Comparison of ENCODE assay signal across 20 cellular contexts in genomic region chr9:129457325-129457779, GRCh38.
A peak's percentile ranks its signal among the peaks of the same experiment; 100 is the strongest.
DNase-seq lines count a peak whose midpoint lies in the region; ATAC-seq and TF ChIP-seq lines count a peak whose summit lies in the region.
"Had no signal": no experiment of that assay in that cellular context is flagged by ENCODE, and none has a peak within 500 bp of the region (broad histone marks: within the 10 kb centered on the region; RNA-seq: fewer than 3 reads in every experiment).

No MANE protein-coding gene starts in this region.

- H3K4me1 ChIP-seq in OCI-LY1 (ENCODE audit: insufficient read depth, low read length, severe bottlenecking): peaks cover 36% of the 10 kb centered on the region
- H3K4me1 ChIP-seq in effector memory CD4-positive, alpha-beta T cell (ENCODE audit: control insufficient read depth, insufficient read depth, low read length, poor library complexity, severe bottlenecking): peaks cover 38% of the 10 kb centered on the region
- peaks cover 42% of the 10 kb centered on the region for H3K4me1 ChIP-seq in stomach smooth muscle (ENCODE audit: control insufficient read depth, insufficient read depth, low read length)

- peaks cover 2% of the 10 kb centered on the region for H3K27me3 Mint-ChIP-seq in activated CD4-positive, alpha-beta T cell treated with anti-CD3 and anti-CD28 coated beads, Interleukin-2, amount 10 ng/mL, durations not matched to agents 24 days and 14 days

- no peaks in the 10 kb centered on the region for H4K20me1 ChIP-seq in OCI-LY1 (ENCODE audit: insufficient read depth, low read length)

- no peaks in the 10 kb centered on the region for H3K27me3 ChIP-seq in OCI-LY1 (ENCODE audit: insufficient read depth, low read length)
- H3K27me3 ChIP-seq in effector memory CD4-positive, alpha-beta T cell (replicated peaks; ENCODE audit: control insufficient read depth, insufficient read depth, low read length, poor library complexity, severe bottlenecking): no peaks in the 10 kb centered on the region
- no peaks in the 10 kb centered on the region for H3K27me3 ChIP-seq in stomach smooth muscle (ENCODE audit: control insufficient read depth in 1 of 2, insufficient read depth in 2 of 2, low read length in 2 of 2)
- H3K27me3 ChIP-seq: BE2C, colonic mucosa, MG63 had no signal

- H3K4me2 ChIP-seq in OCI-LY1 (ENCODE audit: low read length): no peak overlapping the region

- intact Hi-C loops in activated CD4-positive, alpha-beta T cell treated with anti-CD3 and anti-CD28 coated beads, Interleukin-2, amount 10 ng/mL, durations not matched to agents 24 days and 14 days (cut with micrococcal nuclease): no loop called here

- no peak for TF ChIP-seq CTCF in OCI-LY1 (IDR thresholded peaks at IDR 0.05; ENCODE audit: low read length)

- H3K4me3 ChIP-seq in OCI-LY1 (ENCODE audit: low read depth, low read length, poor library complexity, severe bottlenecking) (no peak overlapping the region), stomach smooth muscle (ENCODE audit: low read length in 2 of 2) (no peak overlapping the region)
- H3K4me3 ChIP-seq in effector memory CD4-positive, alpha-beta T cell (ENCODE audit: insufficient read depth, low read depth, low read length, poor library complexity, severe bottlenecking): no peak overlapping the region
- H3K4me3 ChIP-seq: colonic mucosa, MG63, prostate gland had no signal

- H2AFZ ChIP-seq in OCI-LY1 (ENCODE audit: low read length): no peak overlapping the region

- ATAC-seq in HG02884 (IDR thresholded peaks at IDR 0.05; ENCODE audit: unreplicated experiment): no peak
- ATAC-seq: left colon had no signal

- H3K27ac ChIP-seq in OCI-LY1 (ENCODE audit: low read depth, low read length, poor library complexity, severe bottlenecking) (peak overlapping the region; percentile 91), stomach smooth muscle (ENCODE audit: low read length) (peak overlapping the region; percentile 81)
- H3K27ac ChIP-seq in effector memory CD4-positive, alpha-beta T cell (ENCODE audit: insufficient read depth, low read length, poor library complexity, severe bottlenecking): peak overlapping the region; percentile 81
- H3K27ac ChIP-seq: colonic mucosa had no signal

- H3K9ac ChIP-seq in OCI-LY1 (ENCODE audit: low read length) (no peak overlapping the region), stomach smooth muscle (ENCODE audit: low read length in 2 of 2) (no peak overlapping the region)

- H3K9me3 ChIP-seq in OCI-LY1 (ENCODE audit: low read length) (no peaks in the 10 kb centered on the region), stomach smooth muscle (ENCODE audit: control insufficient read depth in 2 of 2, low read length in 2 of 2) (no peaks in the 10 kb centered on the region)
- H3K9me3 ChIP-seq in effector memory CD4-positive, alpha-beta T cell (ENCODE audit: control insufficient read depth, low read length): no peaks in the 10 kb centered on the region
- H3K9me3 ChIP-seq: BE2C, colonic mucosa, MG63, prostate gland had no signal

- no peaks in the 10 kb centered on the region for H3F3A ChIP-seq in OCI-LY1 (ENCODE audit: insufficient read depth, low read length)

- CTCF ChIA-PET in HEK293T (lab: Yijun Ruan, JAX): no interaction called here

- peaks cover 41% of the 10 kb centered on the region for H3K4me1 Mint-ChIP-seq in activated CD4-positive, alpha-beta T cell treated with anti-CD3 and anti-CD28 coated beads, Interleukin-2, amount 10 ng/mL, durations not matched to agents 24 days and 14 days

- no peaks in the 10 kb centered on the region for H3K36me3 Mint-ChIP-seq in activated CD4-positive, alpha-beta T cell treated with anti-CD3 and anti-CD28 coated beads, Interleukin-2, amount 10 ng/mL, durations not matched to agents 24 days and 14 days (ENCODE audit: low read depth)
- H3K36me3 Mint-ChIP-seq: activated naive CD4-positive, alpha-beta T cell treated with anti-CD3 and anti-CD28 coated beads, Interleukin-2, amount 50 U/mL, for 72 hours had no signal

- H3K27ac Mint-ChIP-seq in activated CD4-positive, alpha-beta T cell treated with anti-CD3 and anti-CD28 coated beads, Interleukin-2, amount 10 ng/mL, durations not matched to agents 24 days and 14 days: peak overlapping the region; percentile 2

- peaks cover 16% of the 10 kb centered on the region for H3K9me3 Mint-ChIP-seq in activated CD4-positive, alpha-beta T cell treated with anti-CD3 and anti-CD28 coated beads, Interleukin-2, amount 10 ng/mL, durations not matched to agents 24 days and 14 days

- no peaks in the 10 kb centered on the region for H3K9me2 ChIP-seq in OCI-LY1 (ENCODE audit: low read depth, low read length)

- POLR2A ChIA-PET in HEK293T (lab: Yijun Ruan, JAX): no interaction called here

- peak overlapping the region; percentile 29 for H3K4me3 Mint-ChIP-seq in activated CD4-positive, alpha-beta T cell treated with anti-CD3 and anti-CD28 coated beads, Interleukin-2, amount 10 ng/mL, durations not matched to agents 24 days and 14 days

- DNase-seq in activated CD4-positive, alpha-beta T cell treated with anti-CD3 and anti-CD28 coated beads, Interleukin-2, amount 10 ng/mL, durations not matched to agents 24 days and 14 days: no peak
- no peak for DNase-seq in activated CD4-positive, alpha-beta T cell treated with anti-CD3 and anti-CD28 coated beads for 4 hours
- no peak for DNase-seq in effector memory CD4-positive, alpha-beta T cell
- DNase-seq in activated CD8-positive, alpha-beta memory T cell treated with anti-CD3 and anti-CD28 coated beads for 24 hours: no peak
- DNase-seq in HEK293T (ENCODE audit: extremely low spot score): no peak
- DNase-seq: BE2C, colonic mucosa, GDM1, left colon, MG63, midbrain, NCI-H1436 treated with DMSO at 0.1 percent for 48 hours, NCI-H526, SHP77, WERI-Rb-1 had no signal

- H3K79me2 ChIP-seq in OCI-LY1 (ENCODE audit: insufficient read depth, low read length): no peaks in the 10 kb centered on the region

- H3K36me3 ChIP-seq in OCI-LY1 (ENCODE audit: insufficient read depth, low read length) (no peaks in the 10 kb centered on the region), stomach smooth muscle (ENCODE audit: control insufficient read depth in 2 of 2, insufficient read depth in 2 of 2, low read length in 2 of 2) (no peaks in the 10 kb centered on the region)
- H3K36me3 ChIP-seq in effector memory CD4-positive, alpha-beta T cell (ENCODE audit: control insufficient read depth, insufficient read depth, low read length): no peaks in the 10 kb centered on the region
- H3K36me3 ChIP-seq: BE2C, colonic mucosa, MG63, prostate gland, WERI-Rb-1 had no signal

TF ChIP-seq in HEK293T, 16 proteins besides CTCF, POLR2A, EP300 and RAD21:
- TF ChIP-seq L3MBTL2 (conservative IDR thresholded peaks at IDR 0.05): no peak
